14 cellular contexts compared by ENCODE assay signal in genomic region chr17:42809250-42809649, GRCh38. TPM values are rescaled to one million over a fixed set of nuclear protein-coding genes. Genes with fewer than 3 reads are reported as not detected.
DNase-seq lines count a peak whose midpoint lies in the region; ATAC-seq, FAIRE-seq and TF ChIP-seq lines count a peak whose summit lies in the region.
"Had no signal": no experiment of that assay in that cellular context is flagged by ENCODE, and none has a peak within 500 bp of the region (broad histone marks: within the 10 kb centered on the region; RNA-seq: fewer than 3 reads in every experiment).

No MANE protein-coding gene starts in this region.

- WGBS in small intestine, 3 donors: 29 to 44% (median 40%) methylated on average over 3 of the region's 3 CpGs

- H3K36me3 Mint-ChIP-seq in endothelial cell (ENCODE audit: low read depth, unreplicated experiment): peaks cover 23% of the 10 kb centered on the region
- peaks cover 8 to 29% (median 16%) of the 10 kb centered on the region in 5 donors for H3K36me3 Mint-ChIP-seq in naive thymus-derived CD4-positive, alpha-beta T cell

- CTCF ChIA-PET in naive thymus-derived CD4-positive, alpha-beta T cell (lab: Charles Lee): no interaction called here

- no peak for ATAC-seq in naive thymus-derived CD4-positive, alpha-beta T cell
- ATAC-seq: stimulated activated effector memory CD8-positive, alpha-beta T cell treated with anti-CD3 and anti-CD28 coated beads, Interleukin-12 subunit alpha, Interleukin-12 subunit beta, amount 100 ng/mL, for 72 hours had no signal

- H3K36me3 ChIP-seq in naive thymus-derived CD4-positive, alpha-beta T cell (ENCODE audit: control insufficient read depth in 2 of 3, insufficient read depth in 3 of 3, low read length in 3 of 3): peaks cover 0 to 35% (median 23%) of the 10 kb centered on the region in 3 experiments
- H3K36me3 ChIP-seq in small intestine (ENCODE audit: control insufficient read depth in 2 of 2, insufficient read depth in 2 of 2, low read length in 2 of 2) (peaks cover 4 to 5% of the 10 kb centered on the region in 2 donors), SJCRH30 (peaks cover 10% of the 10 kb centered on the region)

- H3K9me3 Mint-ChIP-seq in endothelial cell (ENCODE audit: unreplicated experiment): no peaks in the 10 kb centered on the region
- H3K9me3 Mint-ChIP-seq in naive thymus-derived CD4-positive, alpha-beta T cell: no peaks in the 10 kb centered on the region
- H3K9me3 Mint-ChIP-seq: activated naive CD4-positive, alpha-beta T cell treated with anti-CD3 and anti-CD28 coated beads, Interleukin-2, amount 10 ng/mL, durations not matched to agents 7 days and 5 days; CD4-positive, CD25-positive, alpha-beta regulatory T cell; memory B cell; stimulated activated effector memory CD8-positive, alpha-beta T cell treated with anti-CD3 and anti-CD28 coated beads, Interleukin-12 subunit alpha, Interleukin-12 subunit beta, amount 100 ng/mL, for 72 hours had no signal

- TF ChIP-seq CTCF in endothelial cell (IDR thresholded peaks at IDR 0.05; ENCODE audit: unreplicated experiment): no peak

- intact Hi-C loops in naive thymus-derived CD4-positive, alpha-beta T cell (cut with micrococcal nuclease): no loop called here

- H3K27me3 ChIP-seq in naive thymus-derived CD4-positive, alpha-beta T cell (ENCODE audit: control insufficient read depth in 2 of 2, insufficient read depth in 2 of 2, low read length in 2 of 2): no peaks in the 10 kb centered on the region
- H3K27me3 ChIP-seq in small intestine (ENCODE audit: control insufficient read depth in 2 of 2, insufficient read depth in 2 of 2, low read length in 2 of 2): no peaks in the 10 kb centered on the region
- H3K27me3 ChIP-seq in SJCRH30: no peaks in the 10 kb centered on the region

- H3K27ac Mint-ChIP-seq in endothelial cell (ENCODE audit: unreplicated experiment): peak overlapping the region; percentile 25
- peak overlapping the region in 4 of 9 donors; percentile 10 to 84 (median 51) for H3K27ac Mint-ChIP-seq in naive thymus-derived CD4-positive, alpha-beta T cell
- H3K27ac Mint-ChIP-seq: activated naive CD4-positive, alpha-beta T cell treated with anti-CD3 and anti-CD28 coated beads, Interleukin-2, amount 10 ng/mL, durations not matched to agents 7 days and 5 days; CD4-positive, CD25-positive, alpha-beta regulatory T cell; memory B cell had no signal

- H3K4me3 ChIP-seq in naive thymus-derived CD4-positive, alpha-beta T cell (ENCODE audit: low read length): no peak overlapping the region
- H3K4me3 ChIP-seq in small intestine (ENCODE audit: low read depth in 1 of 2, low read length in 2 of 2) (no peak overlapping the region), SJCRH30 (no peak overlapping the region)

- H3K27me3 Mint-ChIP-seq in endothelial cell (ENCODE audit: unreplicated experiment): no peaks in the 10 kb centered on the region
- H3K27me3 Mint-ChIP-seq in naive thymus-derived CD4-positive, alpha-beta T cell: peaks cover 0 to 1% (median 0%) of the 10 kb centered on the region in 5 donors
- H3K27me3 Mint-ChIP-seq: activated naive CD4-positive, alpha-beta T cell treated with anti-CD3 and anti-CD28 coated beads, Interleukin-2, amount 10 ng/mL, durations not matched to agents 7 days and 5 days; CD4-positive, CD25-positive, alpha-beta regulatory T cell; memory B cell had no signal

- no peak overlapping the region for H3K4me3 Mint-ChIP-seq in endothelial cell (ENCODE audit: unreplicated experiment)
- H3K4me3 Mint-ChIP-seq in naive thymus-derived CD4-positive, alpha-beta T cell: no peak overlapping the region
- H3K4me3 Mint-ChIP-seq: activated naive CD4-positive, alpha-beta T cell treated with anti-CD3 and anti-CD28 coated beads, Interleukin-2, amount 10 ng/mL, durations not matched to agents 7 days and 5 days; CD4-positive, CD25-positive, alpha-beta regulatory T cell; memory B cell; stimulated activated effector memory CD8-positive, alpha-beta T cell treated with anti-CD3 and anti-CD28 coated beads, Interleukin-12 subunit alpha, Interleukin-12 subunit beta, amount 100 ng/mL, for 72 hours had no signal

- peak; percentile 96 for DNase-seq in AG08395 (ENCODE audit: low spot score)
- peak; percentile 64 for DNase-seq in M059J (ENCODE audit: low read depth)
- DNase-seq in endothelial cell (ENCODE audit: low spot score): no peak
- DNase-seq in naive thymus-derived CD4-positive, alpha-beta T cell: no peak
- DNase-seq in small intestine: no peak
- no peak for DNase-seq in effector CD4-positive, alpha-beta T cell
- no peak for DNase-seq in DMS53 treated with DMSO at 0.1 percent for 48 hours (lab: John Stamatoyannopoulos, UW; ENCODE audit: unreplicated experiment)
- no peak for DNase-seq in SJCRH30
- DNase-seq: activated naive CD4-positive, alpha-beta T cell treated with anti-CD3 and anti-CD28 coated beads, Interleukin-2, amount 10 ng/mL, durations not matched to agents 7 days and 5 days; CD4-positive, CD25-positive, alpha-beta regulatory T cell; stimulated activated CD4-positive, alpha-beta T cell treated with anti-CD3 and anti-CD28 coated beads, Interleukin-12 subunit alpha, Interleukin-12 subunit beta, amount 100 ng/mL, for 4 hours had no signal

- no peak for FAIRE-seq in small intestine (lab: Jason Lieb, UNC)
- FAIRE-seq: endothelial cell of umbilical vein had no signal

- POLR2A ChIA-PET in naive thymus-derived CD4-positive, alpha-beta T cell (lab: Charles Lee): interaction anchor here (1.6 kb wide), 1 partner anchor 19 kb away, joined by 5 read pairs; no protein-coding TSS in a partner anchor

- H3K9me3 ChIP-seq in naive thymus-derived CD4-positive, alpha-beta T cell (ENCODE audit: control insufficient read depth in 2 of 3, low read length in 3 of 3): no peaks in the 10 kb centered on the region
- H3K9me3 ChIP-seq in small intestine (ENCODE audit: control insufficient read depth, low read depth) (no peaks in the 10 kb centered on the region), SJCRH30 (replicated peaks) (no peaks in the 10 kb centered on the region)

- H3K4me1 ChIP-seq in naive thymus-derived CD4-positive, alpha-beta T cell (ENCODE audit: control insufficient read depth in 2 of 2, insufficient read depth in 2 of 2, low read length in 2 of 2): no peaks in the 10 kb centered on the region
- H3K4me1 ChIP-seq in small intestine (ENCODE audit: control insufficient read depth in 2 of 2, insufficient read depth in 1 of 2, low read depth in 1 of 2, low read length in 1 of 2) (peaks cover 0 to 4% of the 10 kb centered on the region in 2 donors), SJCRH30 (no peaks in the 10 kb centered on the region)

- H3K27ac ChIP-seq in naive thymus-derived CD4-positive, alpha-beta T cell (ENCODE audit: low read depth, low read length): peak overlapping the region; percentile 11
- H3K27ac ChIP-seq in small intestine (ENCODE audit: low read depth in 1 of 2, low read length in 1 of 2) (no peak overlapping the region), SJCRH30 (no peak overlapping the region)

- H3K4me1 Mint-ChIP-seq in endothelial cell (ENCODE audit: unreplicated experiment): no peaks in the 10 kb centered on the region
- peaks cover 0 to 2% (median 0%) of the 10 kb centered on the region in 7 donors for H3K4me1 Mint-ChIP-seq in naive thymus-derived CD4-positive, alpha-beta T cell
- H3K4me1 Mint-ChIP-seq: activated naive CD4-positive, alpha-beta T cell treated with anti-CD3 and anti-CD28 coated beads, Interleukin-2, amount 10 ng/mL, durations not matched to agents 7 days and 5 days; memory B cell; stimulated activated effector memory CD8-positive, alpha-beta T cell treated with anti-CD3 and anti-CD28 coated beads, Interleukin-12 subunit alpha, Interleukin-12 subunit beta, amount 100 ng/mL, for 72 hours had no signal

RNA-seq across cellular contexts. Expression of gene CNTD1, which starts 10.6 kb away (rescaled TPM):
- total RNA-seq in M059J (2014; rRNA removed; shearing (Covaris generic)): 0.20 TPM in 1 of 2 replicates, not detected in the other
- total RNA-seq in endothelial cell (ENCODE audit: unreplicated experiment): 0.59 TPM
- not detected for total RNA-seq in naive thymus-derived CD4-positive, alpha-beta T cell
- under 1 TPM; 0.24 to 0.32 TPM for polyA plus RNA-seq in naive thymus-derived CD4-positive, alpha-beta T cell
- under 1 TPM in 1 of 3 donors, not detected in 2; 0.52 TPM for polyA plus RNA-seq in small intestine
- total RNA-seq in SJCRH30 (2014; rRNA removed; shearing (Covaris generic)): 0.10 TPM in 2 replicates
- total RNA-seq: CD4-positive, CD25-positive, alpha-beta regulatory T cell; endothelial cell of umbilical vein had no signal
- polyA plus RNA-seq: endothelial cell of umbilical vein had no signal

RNA-seq across cellular contexts. Expression of gene COA3, which starts 10.7 kb away (rescaled TPM):
- 95.0 and 99.0 TPM in 2 replicates for total RNA-seq in M059J (2014; rRNA removed; shearing (Covaris generic))
- total RNA-seq in endothelial cell (ENCODE audit: unreplicated experiment): 60.3 TPM
- total RNA-seq in naive thymus-derived CD4-positive, alpha-beta T cell: 10 to 100 TPM in 4 of 5 experiments, 1 to 10 TPM in 1; 7.6 to 48.1 (median 27.6) TPM
- 100 to 1,000 TPM; 108 to 118 TPM for polyA plus RNA-seq in naive thymus-derived CD4-positive, alpha-beta T cell
- polyA plus RNA-seq in small intestine: 100 to 1,000 TPM; 277 to 317 (median 315) TPM
- total RNA-seq in SJCRH30 (2014; rRNA removed; shearing (Covaris generic)): 105 and 107 TPM in 2 replicates

RNA-seq across cellular contexts. Expression of gene BECN1, which starts 14.8 kb away (rescaled TPM):
- 36.9 and 83.7 TPM in 2 replicates for total RNA-seq in M059J (2014; rRNA removed; shearing (Covaris generic))
- total RNA-seq in endothelial cell (ENCODE audit: unreplicated experiment): 66.4 TPM
- 100 to 1,000 TPM in 3 of 5 experiments, 10 to 100 TPM in 2; 84.7 to 130 (median 107) TPM for total RNA-seq in naive thymus-derived CD4-positive, alpha-beta T cell
- 100 to 1,000 TPM; 111 to 124 TPM for polyA plus RNA-seq in naive thymus-derived CD4-positive, alpha-beta T cell
- polyA plus RNA-seq in small intestine: 10 to 100 TPM; 73.5 to 96.8 (median 82.3) TPM
- 62.1 and 62.9 TPM in 2 replicates for total RNA-seq in SJCRH30 (2014; rRNA removed; shearing (Covaris generic))

RNA-seq across cellular contexts. Expression of gene PSME3, which starts 23.9 kb away (rescaled TPM):
- 79.3 and 139 TPM in 2 replicates for total RNA-seq in M059J (2014; rRNA removed; shearing (Covaris generic))
- total RNA-seq in endothelial cell (ENCODE audit: unreplicated experiment): 128 TPM
- 100 to 1,000 TPM in 1 of 5 experiments, 10 to 100 TPM in 4; 53.8 to 116 (median 65.9) TPM for total RNA-seq in naive thymus-derived CD4-positive, alpha-beta T cell
- 100 to 1,000 TPM; 109 to 116 TPM for polyA plus RNA-seq in naive thymus-derived CD4-positive, alpha-beta T cell
- 10 to 100 TPM; 49.9 to 93.0 (median 55.9) TPM for polyA plus RNA-seq in small intestine
- 142 and 145 TPM in 2 replicates for total RNA-seq in SJCRH30 (2014; rRNA removed; shearing (Covaris generic))

RNA-seq across cellular contexts. Expression of gene WNK4, which starts 28.8 kb away (rescaled TPM):
- 0.52 and 1.2 TPM in 2 replicates for total RNA-seq in M059J (2014; rRNA removed; shearing (Covaris generic))
- 8.9 TPM for total RNA-seq in endothelial cell (ENCODE audit: unreplicated experiment)
- under 1 TPM; 0.10 to 0.51 (median 0.24) TPM for total RNA-seq in naive thymus-derived CD4-positive, alpha-beta T cell
- not detected for polyA plus RNA-seq in naive thymus-derived CD4-positive, alpha-beta T cell
- 1 to 10 TPM in 2 of 3 donors, under 1 TPM in 1; 0.67 to 1.6 (median 1.4) TPM for polyA plus RNA-seq in small intestine
- total RNA-seq in SJCRH30 (2014; rRNA removed; shearing (Covaris generic)): 0.18 and 0.32 TPM in 2 replicates
- total RNA-seq: CD4-positive, CD25-positive, alpha-beta regulatory T cell had no signal

Comparison
In these comparisons a context has a peak if more than half of its experiments do, and no peak if none do; other contexts are left out.
1. DNase-seq: peak in AG08395 (single experiment) and M059J (single experiment); none in endothelial cell (single experiment), naive thymus-derived CD4-positive, alpha-beta T cell (0 of 9), small intestine (single experiment), effector CD4-positive, alpha-beta T cell (single experiment), DMS53 treated with DMSO at 0.1 percent for 48 hours (single experiment) and SJCRH30 (0 of 2).